ENCODE assay signal across 8 cellular contexts in genomic region chr7:148882668-148883232, GRCh38. TPM values are rescaled to one million over a fixed set of nuclear protein-coding genes. Genes with fewer than 3 reads are reported as not detected.
DNase-seq lines count a peak whose midpoint lies in the region; ATAC-seq and TF ChIP-seq lines count a peak whose summit lies in the region.

No MANE protein-coding gene starts in this region.

- DNase-seq in SK-N-SH, result no peak
- peak; percentile 31 for DNase-seq in RPMI8226
- peak; percentile 14 for DNase-seq in fibroblast of mammary gland (ENCODE audit: low read depth)
- peak; percentile 44 for DNase-seq in renal cortical epithelial cell (ENCODE audit: low read depth)
- DNase-seq in HuH-7.5 (ENCODE audit: low spot score), result no peak

- H3K4me1 ChIP-seq in SK-N-SH (ENCODE audit: control insufficient read depth in 1 of 2, insufficient read depth in 2 of 2, low read depth in 1 of 2, low read length in 1 of 2), result peaks cover 0 to 8% of the 10 kb centered on the region in 2 experiments; a peak in 2 of 4 replicates

- H3K27me3 ChIP-seq in SK-N-SH (ENCODE audit: insufficient read depth), result no peaks in the 10 kb centered on the region

- peak overlapping the region; percentile 75 for H2AFZ ChIP-seq in SK-N-SH (ENCODE audit: low read depth)

- H3K4me3 ChIP-seq in SK-N-SH (ENCODE audit: low read depth in 2 of 2, low read length in 1 of 2) (peak overlapping the region; percentile 75 to 92), fibroblast of mammary gland (ENCODE audit: control insufficient read depth, low read depth, low read length) (peak overlapping the region; percentile 81)

- H3K9me3 ChIP-seq in SK-N-SH, result no peaks in the 10 kb centered on the region

- H3K9me2 ChIP-seq in SK-N-SH, result no peaks in the 10 kb centered on the region

- 5% methylated on average over 12 of the region's 12 CpGs for WGBS in SK-N-SH (ENCODE audit: low lambda C conversion rate)

- TF ChIP-seq CTCF in SK-N-SH (IDR thresholded peaks at IDR 0.05) (no peak), fibroblast of mammary gland (conservative IDR thresholded peaks at IDR 0.05; ENCODE audit: control insufficient read depth, insufficient read depth, low read depth, low read length) (no peak)

- POLR2A ChIA-PET in SK-N-SH (lab: Yijun Ruan, JAX), result interaction anchor here (0.9 to 1.6 kb wide), 4 partner anchors 25 to 81 kb away, joined by 3 to 5 read pairs (median 4); no protein-coding TSS in a partner anchor

- peak overlapping the region; percentile 93 for H3K4me2 ChIP-seq in SK-N-SH

- peaks cover 21% of the 10 kb centered on the region; the same call in 1 of the 2 replicates for H4K20me1 ChIP-seq in SK-N-SH (ENCODE audit: insufficient read depth)

- peaks cover 0 to 5% of the 10 kb centered on the region in 2 experiments for H3K36me3 ChIP-seq in SK-N-SH (replicated peaks in 1 of 2; ENCODE audit: control insufficient read depth in 1 of 2, insufficient read depth in 2 of 2, low read length in 1 of 2)

- no peak for TF ChIP-seq RAD21 in SK-N-SH (IDR thresholded peaks at IDR 0.05; ENCODE audit: low read length)

- CTCF ChIA-PET in SK-N-SH (lab: Yijun Ruan, JAX), result interaction anchor here (0.9 to 2.1 kb wide), 8 partner anchors 9 to 162 kb away, joined by 3 to 12 read pairs (median 3); no protein-coding TSS in a partner anchor

- ATAC-seq in SK-N-SH treated with all-trans-retinoic acid at 6 μM for 48 hours, result no peak
- ATAC-seq in GM21576 (IDR thresholded peaks at IDR 0.05; ENCODE audit: unreplicated experiment), result no peak
- ATAC-seq in HG03469 (IDR thresholded peaks at IDR 0.05; ENCODE audit: unreplicated experiment), result no peak

- peak overlapping the region; percentile 41 to 71; a peak in 3 of 4 replicates for H3K27ac ChIP-seq in SK-N-SH (ENCODE audit: low read depth in 2 of 2, low read length in 1 of 2)

- H3F3A ChIP-seq in SK-N-SH (replicated peaks; ENCODE audit: insufficient read depth), result peaks cover 21% of the 10 kb centered on the region

- H3K79me2 ChIP-seq in SK-N-SH (ENCODE audit: insufficient read depth), result peaks cover 71% of the 10 kb centered on the region

- no peak for TF ChIP-seq EP300 in SK-N-SH (IDR thresholded peaks at IDR 0.05; ENCODE audit: borderline replicate concordance in 1 of 2, low read depth in 1 of 2, low read length in 1 of 2)

- H3K9ac ChIP-seq in SK-N-SH, result peak overlapping the region; percentile 94

TF ChIP-seq in SK-N-SH, 30 proteins besides CTCF, POLR2A, EP300 and RAD21:
- no peak for TF ChIP-seq TCF12 (IDR thresholded peaks at IDR 0.05)
- no peak for TF ChIP-seq TEAD4 (IDR thresholded peaks at IDR 0.05; ENCODE audit: borderline replicate concordance, insufficient read depth)
- no peak for TF ChIP-seq FOXM1 (IDR thresholded peaks at IDR 0.05; ENCODE audit: low read depth)
- no peak for TF ChIP-seq ELF1 (IDR thresholded peaks at IDR 0.05)
- no peak for TF ChIP-seq USF1 (IDR thresholded peaks at IDR 0.05; ENCODE audit: borderline replicate concordance, low read depth)
- no peak for TF ChIP-seq TAF1 (IDR thresholded peaks at IDR 0.05; ENCODE audit: borderline replicate concordance, low read depth, low read length)
- no peak for TF ChIP-seq CHD2 (IDR thresholded peaks at IDR 0.05; ENCODE audit: low read length, partially characterized antibody)
- no peak for TF ChIP-seq MEF2A (IDR thresholded peaks at IDR 0.05; ENCODE audit: borderline replicate concordance, low read depth)
- TF ChIP-seq FOSL2 (IDR thresholded peaks at IDR 0.05; ENCODE audit: borderline replicate concordance, low read depth), result no peak
- no peak for TF ChIP-seq IRF3 (IDR thresholded peaks at IDR 0.05; ENCODE audit: low read depth, low read length)
- TF ChIP-seq SMC3 (IDR thresholded peaks at IDR 0.05; ENCODE audit: low read depth, low read length), result no peak
TF ChIP-seq in SK-N-SH: peak in this region for 0.

TF ChIP-seq in SK-N-SH treated with all-trans-retinoic acid at 6 μM for 48 hours, 23 proteins besides CTCF, POLR2A, EP300 and RAD21:
- no peak for TF ChIP-seq TOX (CRISPR knock-in tag; IDR thresholded peaks at IDR 0.05; ENCODE audit: borderline replicate concordance)
- TF ChIP-seq ARNTL (CRISPR knock-in tag; IDR thresholded peaks at IDR 0.05; ENCODE audit: borderline replicate concordance, low read depth), result no peak
- TF ChIP-seq SNAI2 (CRISPR knock-in tag; IDR thresholded peaks at IDR 0.05), result no peak
- TF ChIP-seq ISL1 (CRISPR knock-in tag; IDR thresholded peaks at IDR 0.05), result no peak
- no peak for TF ChIP-seq ZNF565 (CRISPR knock-in tag; conservative IDR thresholded peaks at IDR 0.05; ENCODE audit: low read depth)
- TF ChIP-seq ZNF70 (CRISPR knock-in tag; IDR thresholded peaks at IDR 0.05), result no peak
- no peak for TF ChIP-seq ZFP30 (CRISPR knock-in tag; IDR thresholded peaks at IDR 0.05)
- no peak for TF ChIP-seq ZFP3 (CRISPR knock-in tag; IDR thresholded peaks at IDR 0.05)
- no peak for TF ChIP-seq OSR1 (CRISPR knock-in tag; IDR thresholded peaks at IDR 0.05)
- TF ChIP-seq GLIS3 (CRISPR knock-in tag; IDR thresholded peaks at IDR 0.05), result no peak
- no peak for TF ChIP-seq PATZ1 (CRISPR knock-in tag; IDR thresholded peaks at IDR 0.05; ENCODE audit: borderline replicate concordance)
- TF ChIP-seq POU6F1 (CRISPR knock-in tag; IDR thresholded peaks at IDR 0.05; ENCODE audit: borderline replicate concordance, low read depth), result no peak
- no peak for TF ChIP-seq RARB (CRISPR knock-in tag; IDR thresholded peaks at IDR 0.05)
TF ChIP-seq in SK-N-SH treated with all-trans-retinoic acid at 6 μM for 48 hours: peak in this region for 0.

RNA-seq across cellular contexts. Expression of gene EZH2, which starts 1.3 kb away (rescaled TPM):
- 30.6 and 32.7 TPM in 2 replicates for polyA plus RNA-seq in SK-N-SH (2012; rRNA removed)
- polyA plus RNA-seq in SK-N-SH (2012; cell fraction: cytosol; rRNA removed), result 27.1 and 28.1 TPM in 2 replicates
- polyA plus RNA-seq in SK-N-SH (2012; cell fraction: nucleus; rRNA removed), result 56.9 and 84.1 TPM in 2 replicates
- total RNA-seq in renal cortical epithelial cell, result 7.9 and 10.1 TPM in 2 replicates

Comparison
In these comparisons a context has a peak if more than half of its experiments do, and no peak if none do; other contexts are left out.
1. DNase-seq: peak in RPMI8226 (single experiment), fibroblast of mammary gland (single experiment) and renal cortical epithelial cell (single experiment); none in SK-N-SH (single experiment) and HuH-7.5 (single experiment).